Comparison of ENCODE assay signal across 8 cellular contexts in genomic region chr14:100200311-100200710, GRCh38. TPM values are rescaled to one million over a fixed set of nuclear protein-coding genes. Genes with fewer than 3 reads are reported as not detected.
"Had no signal": no experiment of that assay in that cellular context is flagged by ENCODE, and none has a peak within 500 bp of the region (broad histone marks: within the 10 kb centered on the region; RNA-seq: fewer than 3 reads in every experiment).

No MANE protein-coding gene starts in this region.

- H3K4me3 ChIP-seq: GM23248, GM23338 had no signal

- H3K4me3 Mint-ChIP-seq: GM23338, H9, HFFc6 had no signal

- H3K9ac ChIP-seq: GM23248 had no signal

- H2AFZ ChIP-seq: GM23248, GM23338 had no signal

- H3K27ac Mint-ChIP-seq: GM23338, HFFc6 had no signal

- DNase-seq: GM23248, GOT3, H7, H9, HCEC 1CT, HFFc6 had no signal

- H3K9me3 Mint-ChIP-seq: GM23338, H9, HFFc6 had no signal

- H3K4me2 ChIP-seq: GM23338 had no signal

- ATAC-seq: HCT116 had no signal

- H3K27ac ChIP-seq: GM23248 had no signal

RNA-seq across cellular contexts. Expression of gene DEGS2, which starts 40.9 kb away (rescaled TPM):
- total RNA-seq: H7, HFFc6 had no signal
- polyA plus RNA-seq: GM23248 had no signal
